Comparison of ENCODE assay signal across 1 cellular context in the genomic region with DNA sequence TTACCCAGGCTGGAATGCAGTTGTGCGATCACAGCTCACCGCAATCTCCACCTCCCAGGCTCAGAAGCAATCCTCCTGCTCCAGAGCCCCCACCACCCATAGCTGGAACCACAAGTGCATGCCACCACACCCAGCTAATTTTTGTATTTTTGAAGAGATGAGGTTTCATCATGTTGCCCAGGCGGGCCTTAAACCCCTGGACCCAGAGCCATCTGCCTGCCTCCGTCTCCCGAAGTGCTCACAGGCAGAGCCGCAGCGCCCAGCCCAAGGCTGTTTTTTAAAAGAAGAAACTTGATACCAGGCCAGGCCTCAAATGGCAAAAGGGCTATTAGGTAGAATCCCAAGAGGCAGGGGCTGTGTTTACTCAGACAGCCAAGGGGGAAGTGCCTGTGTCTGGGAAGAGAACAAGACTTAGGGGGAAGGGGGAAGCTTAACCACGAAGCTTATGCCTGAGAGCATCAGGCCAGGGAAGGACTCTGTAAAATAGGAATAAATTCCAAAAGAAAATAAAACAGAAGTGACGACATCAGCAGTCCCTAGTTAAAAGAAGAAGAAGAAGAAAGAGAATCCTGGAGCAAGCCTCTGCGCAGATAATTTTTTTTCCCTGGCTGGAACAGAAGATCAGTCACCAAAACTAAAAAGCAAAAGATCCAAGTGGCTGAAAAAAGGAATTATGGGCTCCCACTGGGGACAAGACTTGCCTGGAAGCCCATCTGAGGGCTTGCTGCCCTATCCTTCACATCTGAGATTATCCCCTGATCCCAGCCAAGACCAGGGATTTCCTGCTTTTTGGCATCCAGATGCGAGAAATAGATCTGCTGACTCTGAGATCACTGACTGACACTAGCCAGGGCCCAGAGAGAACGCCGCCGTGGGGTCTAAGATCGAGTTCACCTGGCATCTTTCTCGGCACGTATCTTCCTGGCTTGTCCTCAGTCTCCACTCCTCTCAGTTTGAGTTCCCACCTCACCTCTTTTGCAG.
TF ChIP-seq lines count a peak whose summit lies in the region.

No MANE protein-coding gene starts in this region.

TF ChIP-seq in HEK293, 187 proteins besides CTCF, POLR2A, EP300 and RAD21 (continued from another document and continues in another):
- TF ChIP-seq, protein P1, sequence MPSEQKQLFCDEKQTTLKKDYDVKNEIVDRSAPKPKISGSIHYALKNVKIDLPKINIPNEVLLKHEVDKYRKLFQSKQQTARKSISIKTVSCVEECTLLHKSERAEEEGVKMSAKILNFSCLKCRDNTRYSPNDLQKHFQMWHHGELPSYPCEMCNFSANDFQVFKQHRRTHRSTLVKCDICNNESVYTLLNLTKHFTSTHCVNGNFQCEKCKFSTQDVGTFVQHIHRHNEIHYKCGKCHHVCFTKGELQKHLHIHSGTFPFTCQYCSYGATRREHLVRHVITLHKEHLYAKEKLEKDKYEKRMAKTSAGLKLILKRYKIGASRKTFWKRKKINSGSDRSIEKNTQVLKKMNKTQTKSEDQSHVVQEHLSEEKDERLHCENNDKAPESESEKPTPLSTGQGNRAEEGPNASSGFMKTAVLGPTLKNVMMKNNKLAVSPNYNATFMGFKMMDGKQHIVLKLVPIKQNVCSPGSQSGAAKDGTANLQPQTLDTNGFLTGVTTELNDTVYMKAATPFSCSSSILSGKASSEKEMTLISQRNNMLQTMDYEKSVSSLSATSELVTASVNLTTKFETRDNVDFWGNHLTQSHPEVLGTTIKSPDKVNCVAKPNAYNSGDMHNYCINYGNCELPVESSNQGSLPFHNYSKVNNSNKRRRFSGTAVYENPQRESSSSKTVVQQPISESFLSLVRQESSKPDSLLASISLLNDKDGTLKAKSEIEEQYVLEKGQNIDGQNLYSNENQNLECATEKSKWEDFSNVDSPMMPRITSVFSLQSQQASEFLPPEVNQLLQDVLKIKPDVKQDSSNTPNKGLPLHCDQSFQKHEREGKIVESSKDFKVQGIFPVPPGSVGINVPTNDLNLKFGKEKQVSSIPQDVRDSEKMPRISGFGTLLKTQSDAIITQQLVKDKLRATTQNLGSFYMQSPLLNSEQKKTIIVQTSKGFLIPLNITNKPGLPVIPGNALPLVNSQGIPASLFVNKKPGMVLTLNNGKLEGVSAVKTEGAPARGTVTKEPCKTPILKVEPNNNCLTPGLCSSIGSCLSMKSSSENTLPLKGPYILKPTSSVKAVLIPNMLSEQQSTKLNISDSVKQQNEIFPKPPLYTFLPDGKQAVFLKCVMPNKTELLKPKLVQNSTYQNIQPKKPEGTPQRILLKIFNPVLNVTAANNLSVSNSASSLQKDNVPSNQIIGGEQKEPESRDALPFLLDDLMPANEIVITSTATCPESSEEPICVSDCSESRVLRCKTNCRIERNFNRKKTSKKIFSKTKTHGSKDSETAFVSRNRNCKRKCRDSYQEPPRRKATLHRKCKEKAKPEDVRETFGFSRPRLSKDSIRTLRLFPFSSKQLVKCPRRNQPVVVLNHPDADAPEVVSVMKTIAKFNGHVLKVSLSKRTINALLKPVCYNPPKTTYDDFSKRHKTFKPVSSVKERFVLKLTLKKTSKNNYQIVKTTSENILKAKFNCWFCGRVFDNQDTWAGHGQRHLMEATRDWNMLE (tag by site-specific recombination; conservative IDR thresholded peaks at IDR 0.05; ENCODE audit: low read depth) = 0 out of 2 replicates have a peak, but pooled peaks have one; percentile 24
- TF ChIP-seq OSR2 (tag by site-specific recombination; IDR thresholded peaks at IDR 0.05) (peak; percentile 57), ZBTB48 (tag by site-specific recombination; IDR thresholded peaks at IDR 0.05) (peak; percentile 74; the same call in 1 of the 2 replicates), ZNF184 (tag by site-specific recombination; IDR thresholded peaks at IDR 0.05) (0 out of 2 replicates have a peak, but pooled peaks have one; percentile 1), ZNF248 (tag by site-specific recombination; IDR thresholded peaks at IDR 0.05) (no peak), ZNF529 (tag by site-specific recombination; IDR thresholded peaks at IDR 0.05; ENCODE audit: insufficient replicate concordance) (no peak), BCL11A (tag by site-specific recombination; IDR thresholded peaks at IDR 0.05; ENCODE audit: low read depth) (0 out of 2 replicates have a peak, but pooled peaks have one; percentile 49), ZNF24 (tag by site-specific recombination; IDR thresholded peaks at IDR 0.05) (0 out of 2 replicates have a peak, but pooled peaks have one; percentile 35), ZFHX2 (tag by site-specific recombination; conservative IDR thresholded peaks at IDR 0.05) (no peak), ZNF114 (tag by site-specific recombination; IDR thresholded peaks at IDR 0.05) (no peak), ZNF350 (tag by site-specific recombination; IDR thresholded peaks at IDR 0.05) (no peak), ZBTB8A (tag by site-specific recombination; IDR thresholded peaks at IDR 0.05) (peak; percentile 90), ZNF837 (tag by site-specific recombination; IDR thresholded peaks at IDR 0.05) (no peak), ZNF768 (tag by site-specific recombination; IDR thresholded peaks at IDR 0.05) (no peak), ZNF623 (tag by site-specific recombination; IDR thresholded peaks at IDR 0.05) (no peak), YY1 (tag by site-specific recombination; IDR thresholded peaks at IDR 0.05) (no peak), ZNF10 (tag by site-specific recombination; IDR thresholded peaks at IDR 0.05) (no peak), KLF16 (tag by site-specific recombination; IDR thresholded peaks at IDR 0.05) (no peak), ZNF211 (tag by site-specific recombination; IDR thresholded peaks at IDR 0.05; ENCODE audit: low read depth) (no peak), ZNF175 (tag by site-specific recombination; IDR thresholded peaks at IDR 0.05) (no peak), ZSCAN16 (tag by site-specific recombination; IDR thresholded peaks at IDR 0.05) (no peak), ZNF335 (tag by site-specific recombination; conservative IDR thresholded peaks at IDR 0.05) (peak; percentile 91), ZNF121 (tag by site-specific recombination; IDR thresholded peaks at IDR 0.05) (no peak), ZNF654 (tag by site-specific recombination; IDR thresholded peaks at IDR 0.05; ENCODE audit: low read depth) (no peak), ZNF776 (tag by site-specific recombination; IDR thresholded peaks at IDR 0.05; ENCODE audit: borderline replicate concordance) (no peak)
- TF ChIP-seq, protein P2, sequence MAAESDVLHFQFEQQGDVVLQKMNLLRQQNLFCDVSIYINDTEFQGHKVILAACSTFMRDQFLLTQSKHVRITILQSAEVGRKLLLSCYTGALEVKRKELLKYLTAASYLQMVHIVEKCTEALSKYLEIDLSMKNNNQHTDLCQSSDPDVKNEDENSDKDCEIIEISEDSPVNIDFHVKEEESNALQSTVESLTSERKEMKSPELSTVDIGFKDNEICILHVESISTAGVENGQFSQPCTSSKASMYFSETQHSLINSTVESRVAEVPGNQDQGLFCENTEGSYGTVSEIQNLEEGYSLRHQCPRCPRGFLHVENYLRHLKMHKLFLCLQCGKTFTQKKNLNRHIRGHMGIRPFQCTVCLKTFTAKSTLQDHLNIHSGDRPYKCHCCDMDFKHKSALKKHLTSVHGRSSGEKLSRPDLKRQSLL (tag by site-specific recombination; IDR thresholded peaks at IDR 0.05) = no peak
- TF ChIP-seq, protein P3, sequence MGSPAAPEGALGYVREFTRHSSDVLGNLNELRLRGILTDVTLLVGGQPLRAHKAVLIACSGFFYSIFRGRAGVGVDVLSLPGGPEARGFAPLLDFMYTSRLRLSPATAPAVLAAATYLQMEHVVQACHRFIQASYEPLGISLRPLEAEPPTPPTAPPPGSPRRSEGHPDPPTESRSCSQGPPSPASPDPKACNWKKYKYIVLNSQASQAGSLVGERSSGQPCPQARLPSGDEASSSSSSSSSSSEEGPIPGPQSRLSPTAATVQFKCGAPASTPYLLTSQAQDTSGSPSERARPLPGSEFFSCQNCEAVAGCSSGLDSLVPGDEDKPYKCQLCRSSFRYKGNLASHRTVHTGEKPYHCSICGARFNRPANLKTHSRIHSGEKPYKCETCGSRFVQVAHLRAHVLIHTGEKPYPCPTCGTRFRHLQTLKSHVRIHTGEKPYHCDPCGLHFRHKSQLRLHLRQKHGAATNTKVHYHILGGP (tag by site-specific recombination; IDR thresholded peaks at IDR 0.05) = no peak
- TF ChIP-seq, protein P4, sequence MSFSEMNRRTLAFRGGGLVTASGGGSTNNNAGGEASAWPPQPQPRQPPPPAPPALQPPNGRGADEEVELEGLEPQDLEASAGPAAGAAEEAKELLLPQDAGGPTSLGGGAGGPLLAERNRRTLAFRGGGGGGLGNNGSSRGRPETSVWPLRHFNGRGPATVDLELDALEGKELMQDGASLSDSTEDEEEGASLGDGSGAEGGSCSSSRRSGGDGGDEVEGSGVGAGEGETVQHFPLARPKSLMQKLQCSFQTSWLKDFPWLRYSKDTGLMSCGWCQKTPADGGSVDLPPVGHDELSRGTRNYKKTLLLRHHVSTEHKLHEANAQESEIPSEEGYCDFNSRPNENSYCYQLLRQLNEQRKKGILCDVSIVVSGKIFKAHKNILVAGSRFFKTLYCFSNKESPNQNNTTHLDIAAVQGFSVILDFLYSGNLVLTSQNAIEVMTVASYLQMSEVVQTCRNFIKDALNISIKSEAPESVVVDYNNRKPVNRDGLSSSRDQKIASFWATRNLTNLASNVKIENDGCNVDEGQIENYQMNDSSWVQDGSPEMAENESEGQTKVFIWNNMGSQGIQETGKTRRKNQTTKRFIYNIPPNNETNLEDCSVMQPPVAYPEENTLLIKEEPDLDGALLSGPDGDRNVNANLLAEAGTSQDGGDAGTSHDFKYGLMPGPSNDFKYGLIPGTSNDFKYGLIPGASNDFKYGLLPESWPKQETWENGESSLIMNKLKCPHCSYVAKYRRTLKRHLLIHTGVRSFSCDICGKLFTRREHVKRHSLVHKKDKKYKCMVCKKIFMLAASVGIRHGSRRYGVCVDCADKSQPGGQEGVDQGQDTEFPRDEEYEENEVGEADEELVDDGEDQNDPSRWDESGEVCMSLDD (tag by site-specific recombination; IDR thresholded peaks at IDR 0.05) = no peak
- TF ChIP-seq, protein P5, sequence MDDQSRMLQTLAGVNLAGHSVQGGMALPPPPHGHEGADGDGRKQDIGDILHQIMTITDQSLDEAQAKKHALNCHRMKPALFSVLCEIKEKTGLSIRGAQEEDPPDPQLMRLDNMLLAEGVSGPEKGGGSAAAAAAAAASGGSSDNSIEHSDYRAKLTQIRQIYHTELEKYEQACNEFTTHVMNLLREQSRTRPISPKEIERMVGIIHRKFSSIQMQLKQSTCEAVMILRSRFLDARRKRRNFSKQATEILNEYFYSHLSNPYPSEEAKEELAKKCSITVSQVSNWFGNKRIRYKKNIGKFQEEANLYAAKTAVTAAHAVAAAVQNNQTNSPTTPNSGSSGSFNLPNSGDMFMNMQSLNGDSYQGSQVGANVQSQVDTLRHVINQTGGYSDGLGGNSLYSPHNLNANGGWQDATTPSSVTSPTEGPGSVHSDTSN (CRISPR knock-in tag; IDR thresholded peaks at IDR 0.05) = no peak
- TF ChIP-seq, protein P6, sequence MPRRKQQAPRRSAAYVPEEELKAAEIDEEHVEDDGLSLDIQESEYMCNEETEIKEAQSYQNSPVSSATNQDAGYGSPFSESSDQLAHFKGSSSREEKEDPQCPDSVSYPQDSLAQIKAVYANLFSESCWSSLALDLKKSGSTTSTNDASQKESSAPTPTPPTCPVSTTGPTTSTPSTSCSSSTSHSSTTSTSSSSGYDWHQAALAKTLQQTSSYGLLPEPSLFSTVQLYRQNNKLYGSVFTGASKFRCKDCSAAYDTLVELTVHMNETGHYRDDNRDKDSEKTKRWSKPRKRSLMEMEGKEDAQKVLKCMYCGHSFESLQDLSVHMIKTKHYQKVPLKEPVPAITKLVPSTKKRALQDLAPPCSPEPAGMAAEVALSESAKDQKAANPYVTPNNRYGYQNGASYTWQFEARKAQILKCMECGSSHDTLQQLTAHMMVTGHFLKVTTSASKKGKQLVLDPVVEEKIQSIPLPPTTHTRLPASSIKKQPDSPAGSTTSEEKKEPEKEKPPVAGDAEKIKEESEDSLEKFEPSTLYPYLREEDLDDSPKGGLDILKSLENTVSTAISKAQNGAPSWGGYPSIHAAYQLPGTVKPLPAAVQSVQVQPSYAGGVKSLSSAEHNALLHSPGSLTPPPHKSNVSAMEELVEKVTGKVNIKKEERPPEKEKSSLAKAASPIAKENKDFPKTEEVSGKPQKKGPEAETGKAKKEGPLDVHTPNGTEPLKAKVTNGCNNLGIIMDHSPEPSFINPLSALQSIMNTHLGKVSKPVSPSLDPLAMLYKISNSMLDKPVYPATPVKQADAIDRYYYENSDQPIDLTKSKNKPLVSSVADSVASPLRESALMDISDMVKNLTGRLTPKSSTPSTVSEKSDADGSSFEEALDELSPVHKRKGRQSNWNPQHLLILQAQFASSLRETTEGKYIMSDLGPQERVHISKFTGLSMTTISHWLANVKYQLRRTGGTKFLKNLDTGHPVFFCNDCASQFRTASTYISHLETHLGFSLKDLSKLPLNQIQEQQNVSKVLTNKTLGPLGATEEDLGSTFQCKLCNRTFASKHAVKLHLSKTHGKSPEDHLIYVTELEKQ (tag by site-specific recombination; IDR thresholded peaks at IDR 0.05; ENCODE audit: borderline replicate concordance) = no peak; the same call in 1 of the 2 replicates
- TF ChIP-seq, protein P7, sequence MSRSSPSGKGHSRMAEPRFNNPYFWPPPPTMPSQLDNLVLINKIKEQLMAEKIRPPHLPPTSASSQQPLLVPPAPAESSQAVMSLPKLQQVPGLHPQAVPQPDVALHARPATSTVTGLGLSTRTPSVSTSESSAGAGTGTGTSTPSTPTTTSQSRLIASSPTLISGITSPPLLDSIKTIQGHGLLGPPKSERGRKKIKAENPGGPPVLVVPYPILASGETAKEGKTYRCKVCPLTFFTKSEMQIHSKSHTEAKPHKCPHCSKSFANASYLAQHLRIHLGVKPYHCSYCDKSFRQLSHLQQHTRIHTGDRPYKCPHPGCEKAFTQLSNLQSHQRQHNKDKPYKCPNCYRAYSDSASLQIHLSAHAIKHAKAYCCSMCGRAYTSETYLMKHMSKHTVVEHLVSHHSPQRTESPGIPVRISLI (tag by site-specific recombination; IDR thresholded peaks at IDR 0.05) = 0 out of 2 replicates have a peak, but pooled peaks have one; percentile 45
- TF ChIP-seq, protein P8, sequence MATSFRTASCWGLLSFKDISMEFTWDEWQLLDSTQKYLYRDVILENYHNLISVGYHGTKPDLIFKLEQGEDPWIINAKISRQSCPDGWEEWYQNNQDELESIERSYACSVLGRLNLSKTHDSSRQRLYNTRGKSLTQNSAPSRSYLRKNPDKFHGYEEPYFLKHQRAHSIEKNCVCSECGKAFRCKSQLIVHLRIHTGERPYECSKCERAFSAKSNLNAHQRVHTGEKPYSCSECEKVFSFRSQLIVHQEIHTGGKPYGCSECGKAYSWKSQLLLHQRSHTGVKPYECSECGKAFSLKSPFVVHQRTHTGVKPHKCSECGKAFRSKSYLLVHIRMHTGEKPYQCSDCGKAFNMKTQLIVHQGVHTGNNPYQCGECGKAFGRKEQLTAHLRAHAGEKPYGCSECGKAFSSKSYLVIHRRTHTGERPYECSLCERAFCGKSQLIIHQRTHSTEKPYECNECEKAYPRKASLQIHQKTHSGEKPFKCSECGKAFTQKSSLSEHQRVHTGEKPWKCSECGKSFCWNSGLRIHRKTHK (tag by site-specific recombination; IDR thresholded peaks at IDR 0.05) = no peak
